22 cellular contexts compared by ENCODE assay signal in genomic region chr5:123505633-123506032, GRCh38. TPM values are rescaled to one million over a fixed set of nuclear protein-coding genes. Genes with fewer than 3 reads are reported as not detected.
DNase-seq lines count a peak whose midpoint lies in the region; ATAC-seq lines count a peak whose summit lies in the region.
"Had no signal": no experiment of that assay in that cellular context is flagged by ENCODE, and none has a peak within 500 bp of the region (broad histone marks: within the 10 kb centered on the region; RNA-seq: fewer than 3 reads in every experiment).

No MANE protein-coding gene starts in this region.

- no peak for ATAC-seq in HG02678 (IDR thresholded peaks at IDR 0.05; ENCODE audit: unreplicated experiment)
- ATAC-seq: naive thymus-derived CD4-positive, alpha-beta T cell had no signal

- no peak overlapping the region for H3K27ac Mint-ChIP-seq in activated T-helper 2 cell treated with anti-CD3 and anti-CD28 coated beads, Interferon-gamma antibody, Interleukin-2, Interleukin-4, amounts not matched to agents 10 μg/mL and 5 μg/mL and 100 μg/mL, durations not matched to agents 14 hours and 24 hours and 36 hours
- H3K27ac Mint-ChIP-seq: activated CD4-positive, alpha-beta T cell treated with anti-CD3 and anti-CD28 coated beads, Interleukin-2, amount 10 ng/mL, durations not matched to agents 24 days and 14 days; CD4-positive, alpha-beta T cell; naive thymus-derived CD4-positive, alpha-beta T cell; stimulated activated naive CD8-positive, alpha-beta T cell treated with anti-CD3 and anti-CD28 coated beads, Interleukin-15, Interleukin-2, amounts not matched to agents 100 ng/mL and 50 ng/mL, for 24 hours had no signal

- intact Hi-C loops in activated T-helper 2 cell treated with anti-CD3 and anti-CD28 coated beads, Interferon-gamma antibody, Interleukin-2, Interleukin-4, amounts not matched to agents 10 μg/mL and 5 μg/mL and 100 μg/mL, durations not matched to agents 14 hours and 24 hours and 36 hours (cut with micrococcal nuclease): no loop called here

- H3K4me1 Mint-ChIP-seq in activated T-helper 2 cell treated with anti-CD3 and anti-CD28 coated beads, Interferon-gamma antibody, Interleukin-2, Interleukin-4, amounts not matched to agents 10 μg/mL and 5 μg/mL and 100 μg/mL, durations not matched to agents 14 hours and 24 hours and 36 hours (ENCODE audit: low read depth): peaks cover 4% of the 10 kb centered on the region
- H3K4me1 Mint-ChIP-seq: central memory CD8-positive, alpha-beta T cell had no signal

- H3K4me3 Mint-ChIP-seq in activated T-helper 2 cell treated with anti-CD3 and anti-CD28 coated beads, Interferon-gamma antibody, Interleukin-2, Interleukin-4, amounts not matched to agents 10 μg/mL and 5 μg/mL and 100 μg/mL, durations not matched to agents 14 hours and 24 hours and 36 hours (ENCODE audit: low read depth): no peak overlapping the region
- H3K4me3 Mint-ChIP-seq: activated CD4-positive, alpha-beta T cell treated with anti-CD3 and anti-CD28 coated beads, Interleukin-2, amount 10 ng/mL, durations not matched to agents 24 days and 14 days; CD4-positive, alpha-beta T cell; central memory CD8-positive, alpha-beta T cell; naive thymus-derived CD4-positive, alpha-beta T cell; stimulated activated naive CD8-positive, alpha-beta T cell treated with anti-CD3 and anti-CD28 coated beads, Interleukin-15, Interleukin-2, amounts not matched to agents 100 ng/mL and 50 ng/mL, for 24 hours had no signal

- peaks cover 17% of the 10 kb centered on the region for H3K27me3 Mint-ChIP-seq in activated T-helper 2 cell treated with anti-CD3 and anti-CD28 coated beads, Interferon-gamma antibody, Interleukin-2, Interleukin-4, amounts not matched to agents 10 μg/mL and 5 μg/mL and 100 μg/mL, durations not matched to agents 14 hours and 24 hours and 36 hours (ENCODE audit: low read depth)

- DNase-seq in NCI-H1436 (lab: John Stamatoyannopoulos, UW) (peak; percentile 12), NCI-H1436 treated with DMSO at 0.1 percent for 48 hours (lab: John Stamatoyannopoulos, UW) (no peak), DMS 273 (lab: John Stamatoyannopoulos, UW; ENCODE audit: unreplicated experiment) (peak; percentile 60), NCI-H69 (lab: John Stamatoyannopoulos, UW) (peak; percentile 89), mucosa of gallbladder (ENCODE audit: low spot score) (peak; percentile 43), SW 1271 (lab: John Stamatoyannopoulos, UW) (no peak)
- DNase-seq in activated T-helper 2 cell treated with anti-CD3 and anti-CD28 coated beads, Interferon-gamma antibody, Interleukin-2, Interleukin-4, amounts not matched to agents 10 μg/mL and 5 μg/mL and 100 μg/mL, durations not matched to agents 14 hours and 24 hours and 36 hours (ENCODE audit: low spot score): no peak
- DNase-seq: activated CD4-positive, alpha-beta T cell treated with anti-CD3 and anti-CD28 coated beads, Interleukin-2, amount 10 ng/mL, durations not matched to agents 24 days and 14 days; activated gamma-delta T cell; activated T-cell treated with anti-CD3 and anti-CD28 coated beads, Interleukin-2, amount 50 U/mL, for 1 hour; CD4-positive, alpha-beta T cell; esophagus squamous epithelium; mesenchymal stem cell; naive thymus-derived CD4-positive, alpha-beta T cell; NCI-H146; NCI-H226; SIG-M5; T1000; WERI-Rb-1 had no signal

- no peaks in the 10 kb centered on the region for H3K36me3 Mint-ChIP-seq in activated T-helper 2 cell treated with anti-CD3 and anti-CD28 coated beads, Interferon-gamma antibody, Interleukin-2, Interleukin-4, amounts not matched to agents 10 μg/mL and 5 μg/mL and 100 μg/mL, durations not matched to agents 14 hours and 24 hours and 36 hours (ENCODE audit: low read depth)
- H3K36me3 Mint-ChIP-seq: naive thymus-derived CD4-positive, alpha-beta T cell had no signal

- H3K9me3 Mint-ChIP-seq in activated T-helper 2 cell treated with anti-CD3 and anti-CD28 coated beads, Interferon-gamma antibody, Interleukin-2, Interleukin-4, amounts not matched to agents 10 μg/mL and 5 μg/mL and 100 μg/mL, durations not matched to agents 14 hours and 24 hours and 36 hours: no peaks in the 10 kb centered on the region
- H3K9me3 Mint-ChIP-seq: activated CD4-positive, alpha-beta T cell treated with anti-CD3 and anti-CD28 coated beads, Interleukin-2, amount 10 ng/mL, durations not matched to agents 24 days and 14 days; CD4-positive, alpha-beta T cell; central memory CD8-positive, alpha-beta T cell; naive thymus-derived CD4-positive, alpha-beta T cell; stimulated activated naive CD8-positive, alpha-beta T cell treated with anti-CD3 and anti-CD28 coated beads, Interleukin-15, Interleukin-2, amounts not matched to agents 100 ng/mL and 50 ng/mL, for 24 hours had no signal

RNA-seq across cellular contexts. Expression of gene CSNK1G3, which starts 6.3 kb away (rescaled TPM):
- 48.0 TPM for total RNA-seq in mucosa of gallbladder
- total RNA-seq in activated T-helper 2 cell treated with anti-CD3 and anti-CD28 coated beads, Interferon-gamma antibody, Interleukin-2, Interleukin-4, amounts not matched to agents 10 μg/mL and 5 μg/mL and 100 μg/mL, durations not matched to agents 14 hours and 24 hours and 36 hours: 37.7 and 38.2 TPM in 2 replicates

Comparison
In these comparisons a context has a peak if more than half of its experiments do, and no peak if none do; other contexts are left out.
1. DNase-seq: peak in NCI-H1436 (single experiment), DMS 273 (single experiment), NCI-H69 (single experiment) and mucosa of gallbladder (single experiment); none in NCI-H1436 treated with DMSO at 0.1 percent for 48 hours (single experiment), activated T-helper 2 cell treated with anti-CD3 and anti-CD28 coated beads, Interferon-gamma antibody, Interleukin-2, Interleukin-4, amounts not matched to agents 10 μg/mL and 5 μg/mL and 100 μg/mL, durations not matched to agents 14 hours and 24 hours and 36 hours (single experiment) and SW 1271 (0 of 2).